ENCODE assay signal across 12 cellular contexts in genomic region chr17:29090746-29091395, GRCh38. TPM values are rescaled to one million over a fixed set of nuclear protein-coding genes. Genes with fewer than 3 reads are reported as not detected.
A peak's percentile ranks its signal among the peaks of the same experiment; 100 is the strongest.
DNase-seq lines count a peak whose midpoint lies in the region; ATAC-seq and TF ChIP-seq lines count a peak whose summit lies in the region.
"Had no signal": no experiment of that assay in that cellular context is flagged by ENCODE, and none has a peak within 500 bp of the region (broad histone marks: within the 10 kb centered on the region; RNA-seq: fewer than 3 reads in every experiment).

No MANE protein-coding gene starts in this region.

- TF ChIP-seq CTCF in A673 (conservative IDR thresholded peaks at IDR 0.05; ENCODE audit: low read depth, low read length), result no peak

- no peak overlapping the region for H3K4ac ChIP-seq in trophoblast cell (ENCODE audit: low read depth, low read length)

- H4K91ac ChIP-seq in trophoblast cell (ENCODE audit: low read depth, low read length), result no peak overlapping the region

- H4K12ac ChIP-seq in trophoblast cell (ENCODE audit: low read depth, low read length), result no peak overlapping the region

- no peak overlapping the region for H2AK5ac ChIP-seq in trophoblast cell (ENCODE audit: low read length)

- no peak overlapping the region for H2BK12ac ChIP-seq in trophoblast cell (ENCODE audit: low read length)

- no peak overlapping the region for H3K9ac ChIP-seq in trophoblast cell (ENCODE audit: low read length)

- H3K4me2 ChIP-seq in trophoblast cell (ENCODE audit: low read length), result no peak overlapping the region
- H3K4me2 ChIP-seq: hepatocyte had no signal

- no peak overlapping the region for H3K27ac Mint-ChIP-seq in stimulated activated naive B cell treated with anti-CD40 and anti-IgM and Interleukin-4, amounts not matched to agents 10 μg/mL and 1 μg/mL and 100 μg/mL, for 72 hours

- CTCF ChIA-PET in A673 (lab: Charles Lee), result interaction anchor here (1.1 kb wide), 2 partner anchors 26 to 125 kb away, joined by 3 to 4 read pairs; no protein-coding TSS in a partner anchor

- no peak overlapping the region for H3K18ac ChIP-seq in trophoblast cell (ENCODE audit: low read length)

- H3K36me3 Mint-ChIP-seq in stimulated activated naive B cell treated with anti-CD40 and anti-IgM and Interleukin-4, amounts not matched to agents 10 μg/mL and 1 μg/mL and 100 μg/mL, for 72 hours, result peaks cover 52 to 80% of the 10 kb centered on the region in 2 donors

- no TSS peak for BruUV-seq in A673 (replicated peaks; lab: Mats Ljungman, UMichigan)

- H3K14ac ChIP-seq in trophoblast cell (ENCODE audit: low read length), result no peak overlapping the region

- intact Hi-C loops in A673 (cut with micrococcal nuclease; ENCODE audit: unreplicated experiment), result no loop called here

- no peaks in the 10 kb centered on the region for H3K79me2 ChIP-seq in trophoblast cell (ENCODE audit: control insufficient read depth, insufficient read depth, low read length, poor library complexity)
- H3K79me2 ChIP-seq: hepatocyte had no signal

- DNase-seq in A673 (ENCODE audit: low spot score) (peak; percentile 33), ELF-1 (ENCODE audit: low read depth, low spot score) (peak; percentile 32), amygdala (lab: John Stamatoyannopoulos, UW) (peak in 34 of 56 donors; percentile 15 to 74 (median 42)), inferior parietal cortex (ENCODE audit: extremely low spot score) (peak; percentile 33), SW 1271 (lab: John Stamatoyannopoulos, UW) (no peak), trophoblast cell (no peak)
- DNase-seq in stimulated activated naive B cell treated with anti-CD40 and anti-IgM and Interleukin-4, amounts not matched to agents 10 μg/mL and 1 μg/mL and 100 μg/mL, for 72 hours, result no peak
- DNase-seq: left colon, NCI-H510A treated with DMSO at 0.1 percent for 48 hours had no signal

- H2BK120ac ChIP-seq in trophoblast cell (ENCODE audit: insufficient read depth, low read length, poor library complexity), result no peak overlapping the region

- H3K4me1 Mint-ChIP-seq in stimulated activated naive B cell treated with anti-CD40 and anti-IgM and Interleukin-4, amounts not matched to agents 10 μg/mL and 1 μg/mL and 100 μg/mL, for 72 hours, result no peaks in the 10 kb centered on the region

- H2AFZ ChIP-seq in trophoblast cell (ENCODE audit: insufficient read depth, low read length, poor library complexity), result no peak overlapping the region
- H2AFZ ChIP-seq: hepatocyte had no signal

- WGBS in trophoblast cell (ENCODE audit: extremely low coverage, insufficient coverage, insufficient read length), result no CpG with 5 or more reads among the region's 11 CpGs

- no peaks in the 10 kb centered on the region for H3K9me3 Mint-ChIP-seq in stimulated activated naive B cell treated with anti-CD40 and anti-IgM and Interleukin-4, amounts not matched to agents 10 μg/mL and 1 μg/mL and 100 μg/mL, for 72 hours

- POLR2A ChIA-PET in A673 (lab: Charles Lee; ENCODE audit: low non-redundant PET), result no interaction called here

- H3K27ac ChIP-seq in A673 (ENCODE audit: low read depth, low read length, poor library complexity, severe bottlenecking) (peak overlapping the region; percentile 32), trophoblast cell (ENCODE audit: low read depth, low read length) (no peak overlapping the region)
- H3K27ac ChIP-seq: hepatocyte had no signal

- H3K36me3 ChIP-seq in A673 (ENCODE audit: insufficient read depth, low read length, poor library complexity, severe bottlenecking) (peaks cover 18% of the 10 kb centered on the region), trophoblast cell (ENCODE audit: control insufficient read depth in 1 of 2, insufficient read depth in 2 of 2, low read length in 2 of 2) (peaks cover 71 to 73% of the 10 kb centered on the region in 2 experiments)

- no peak overlapping the region for H4K8ac ChIP-seq in trophoblast cell (ENCODE audit: low read depth, low read length)

- H3K27me3 Mint-ChIP-seq in stimulated activated naive B cell treated with anti-CD40 and anti-IgM and Interleukin-4, amounts not matched to agents 10 μg/mL and 1 μg/mL and 100 μg/mL, for 72 hours, result no peaks in the 10 kb centered on the region

- H3K9me3 ChIP-seq in A673 (ENCODE audit: low read depth, low read length, poor library complexity, severe bottlenecking), result no peaks in the 10 kb centered on the region
- H3K9me3 ChIP-seq in trophoblast cell (ENCODE audit: insufficient read depth, low read depth, low read length), result no peaks in the 10 kb centered on the region

- H3K4me1 ChIP-seq in A673 (ENCODE audit: insufficient read depth, low read length, poor library complexity, severe bottlenecking) (peaks cover 31% of the 10 kb centered on the region), trophoblast cell (ENCODE audit: control insufficient read depth in 1 of 2, insufficient read depth in 2 of 2, low read length in 2 of 2) (no peaks in the 10 kb centered on the region)

- no peak for ATAC-seq in GM21528 (IDR thresholded peaks at IDR 0.05; ENCODE audit: low FRiP score, unreplicated experiment)
- no peak for ATAC-seq in stimulated activated naive B cell treated with anti-CD40 and anti-IgM and Interleukin-4, amounts not matched to agents 10 μg/mL and 1 μg/mL and 100 μg/mL, for 72 hours (replicated peaks)
- ATAC-seq: left colon, Panc1 had no signal

- H3K27me3 ChIP-seq in A673 (replicated peaks; ENCODE audit: insufficient read depth, low read depth, low read length, poor library complexity) (no peaks in the 10 kb centered on the region), trophoblast cell (ENCODE audit: insufficient read depth, low read length) (no peaks in the 10 kb centered on the region)
- H3K27me3 ChIP-seq: hepatocyte had no signal

- H2BK5ac ChIP-seq in trophoblast cell (ENCODE audit: low read depth, low read length, poor library complexity), result no peak overlapping the region

- no peaks in the 10 kb centered on the region for H3K79me1 ChIP-seq in trophoblast cell (ENCODE audit: low read length)

- H3K4me3 ChIP-seq in A673 (ENCODE audit: low read depth, low read length, poor library complexity, severe bottlenecking) (no peak overlapping the region), trophoblast cell (ENCODE audit: low read depth, low read length) (no peak overlapping the region)
- H3K4me3 ChIP-seq: hepatocyte had no signal

- no peak overlapping the region for H3K23ac ChIP-seq in trophoblast cell (ENCODE audit: low read length)

- no peak overlapping the region for H3K4me3 Mint-ChIP-seq in stimulated activated naive B cell treated with anti-CD40 and anti-IgM and Interleukin-4, amounts not matched to agents 10 μg/mL and 1 μg/mL and 100 μg/mL, for 72 hours

RNA-seq across cellular contexts. Expression of gene PIPOX, which starts 47.9 kb away (rescaled TPM):
- total RNA-seq in A673 (2021), result 7.8 and 8.8 TPM in 2 replicates
- 0.37 and 0.40 TPM in 2 replicates for polyA plus RNA-seq in trophoblast cell (2013)

Comparison
In these comparisons a context has a peak if more than half of its experiments do, and no peak if none do; other contexts are left out.
1. DNase-seq: peak in A673 (single experiment), ELF-1 (single experiment), amygdala (34 of 56) and inferior parietal cortex (single experiment); none in SW 1271 (0 of 2), trophoblast cell (0 of 2) and stimulated activated naive B cell treated with anti-CD40 and anti-IgM and Interleukin-4, amounts not matched to agents 10 μg/mL and 1 μg/mL and 100 μg/mL, for 72 hours (single experiment).